In the genomic region with DNA sequence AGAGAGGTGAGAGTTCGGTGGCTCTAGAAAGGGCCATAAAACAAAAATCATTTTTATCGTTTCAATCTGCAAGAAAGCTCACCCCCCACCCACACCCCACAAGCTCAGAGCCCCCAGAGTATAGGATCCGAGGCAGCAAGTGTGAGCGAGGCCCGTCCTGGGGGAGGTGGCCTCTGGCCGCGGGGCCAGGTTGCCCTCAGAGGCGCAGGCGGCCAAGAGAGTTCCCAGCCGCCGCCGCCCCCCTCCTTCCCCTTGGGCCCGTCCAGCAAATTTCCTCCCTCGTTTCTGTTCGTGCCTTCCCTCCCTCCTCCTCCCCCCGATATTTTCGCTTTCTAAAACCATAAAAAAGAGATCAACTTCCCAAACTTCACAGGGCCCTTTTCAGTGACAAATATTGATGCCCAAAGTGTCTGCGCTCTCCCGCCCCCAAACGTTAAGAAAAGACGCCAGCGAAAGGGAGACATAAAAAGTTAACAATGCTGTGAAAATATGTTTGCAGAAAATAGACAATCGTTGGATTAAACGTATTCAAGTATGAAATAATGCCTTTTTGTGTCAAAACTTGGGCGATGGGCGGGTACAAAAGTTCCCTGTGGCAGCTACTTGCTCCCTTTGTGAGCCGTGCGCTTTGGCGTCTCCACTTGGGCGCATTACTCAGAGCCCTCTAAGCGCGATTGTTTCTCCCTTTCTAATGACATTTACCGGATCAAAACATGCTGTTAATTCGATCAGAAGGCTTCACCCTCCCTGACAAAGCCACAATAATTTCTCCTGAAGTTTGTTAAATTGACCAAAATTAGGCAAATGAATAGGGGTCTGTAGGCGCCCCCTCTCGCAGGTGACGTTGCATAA, we compare ENCODE assay signal across 20 cellular contexts. TPM values are rescaled to one million over a fixed set of nuclear protein-coding genes. Genes with fewer than 3 reads are reported as not detected.
DNase-seq lines count a peak whose midpoint lies in the region; ATAC-seq, FAIRE-seq and TF ChIP-seq lines count a peak whose summit lies in the region.
"Had no signal": no experiment of that assay in that cellular context is flagged by ENCODE, and none has a peak within 500 bp of the region (broad histone marks: within the 10 kb centered on the region; RNA-seq: fewer than 3 reads in every experiment).

No MANE protein-coding gene starts in this region.

- H3K4me3 ChIP-seq in GM23338 (peak overlapping the region; percentile 54), H1 (ENCODE audit: extremely low read depth in 1 of 4, insufficient read depth in 2 of 4, low read depth in 3 of 4, low read length in 4 of 4) (peak overlapping the region; percentile 4 to 53 (median 25); a peak in 5 of 8 replicates), mesenchymal stem cell (ENCODE audit: insufficient read depth in 1 of 2, low read depth in 1 of 2, low read length in 2 of 2) (no peak overlapping the region)
- H3K4me3 ChIP-seq: left lung, prostate gland had no signal

- H3K4me1 Mint-ChIP-seq in GM23338, result peaks cover 57% of the 10 kb centered on the region

- 0 out of 2 replicates have a peak, but pooled peaks cover 6% of the 10 kb centered on the region for H4K20me1 ChIP-seq in GM23338 (replicated peaks; ENCODE audit: insufficient read depth)
- H4K20me1 ChIP-seq in H1 (replicated peaks in 1 of 2; ENCODE audit: control insufficient read depth in 1 of 2, insufficient read depth in 2 of 2, low read length in 2 of 2), result peaks cover 13 to 16% of the 10 kb centered on the region in 2 experiments

- DNase-seq in NCI-H1417 (lab: John Stamatoyannopoulos, UW), result peak in 2 of 3 experiments; percentile 13 to 24
- no peak for DNase-seq in NCI-H1417 treated with DMSO at 0.1 percent for 48 hours (lab: John Stamatoyannopoulos, UW)
- DNase-seq in GM23338 (ENCODE audit: low spot score), result peak; percentile 69
- DNase-seq in H1 (ENCODE audit: low read depth in 1 of 2, low spot score in 2 of 2), result no peak
- peak; percentile 29 for DNase-seq in mesenchymal stem cell
- no peak for DNase-seq in hypothalamus (lab: John Stamatoyannopoulos, UW)
- no peak for DNase-seq in NCI-H146 treated with DMSO at 0.1 percent for 48 hours (lab: John Stamatoyannopoulos, UW; ENCODE audit: unreplicated experiment)
- DNase-seq: CD8-positive, alpha-beta T cell; left lung; NCI-H2081 treated with DMSO at 0.1 percent for 48 hours; Right ventricle myocardium superior; substantia nigra had no signal

- H2BK20ac ChIP-seq in H1 (ENCODE audit: low read length), result no peak overlapping the region

- no peaks in the 10 kb centered on the region for H3K9me2 ChIP-seq in GM23338 (ENCODE audit: insufficient read depth)

- H3F3A ChIP-seq in GM23338 (replicated peaks; ENCODE audit: low read depth), result peaks cover 22% of the 10 kb centered on the region; the same call in 1 of the 2 replicates

- H3K27me3 ChIP-seq in GM23338 (ENCODE audit: insufficient read depth), result peaks cover 100% of the 10 kb centered on the region
- H3K27me3 ChIP-seq in H1 (replicated peaks in 1 of 4; ENCODE audit: control insufficient read depth in 3 of 4, extremely low read depth in 1 of 4, insufficient read depth in 3 of 4, low read length in 3 of 4), result peaks cover 90 to 100% (median 97%) of the 10 kb centered on the region in 4 experiments
- H3K27me3 ChIP-seq in mesenchymal stem cell (ENCODE audit: control insufficient read depth in 1 of 2, insufficient read depth in 1 of 2, low read length in 2 of 2), result peaks cover 95 to 98% of the 10 kb centered on the region in 2 experiments

- H2AFZ ChIP-seq in GM23338, result peak overlapping the region; percentile 47; the same call in 1 of the 2 replicates
- H2AFZ ChIP-seq in H1 (ENCODE audit: low read length), result no peak overlapping the region
- H2AFZ ChIP-seq in mesenchymal stem cell (ENCODE audit: low read depth, low read length), result no peak overlapping the region

- no peak for TF ChIP-seq POLR2A in H1 (IDR thresholded peaks at IDR 0.05; ENCODE audit: control extremely low read depth in 1 of 2, low read depth in 2 of 2, low read length in 2 of 2)

- POLR2A ChIA-PET in H1 (lab: Charles Lee; ENCODE audit: partially characterized antibody), result no interaction called here

- peak overlapping the region; percentile 82 for H3K4me2 ChIP-seq in GM23338
- H3K4me2 ChIP-seq in H1 (ENCODE audit: insufficient read depth in 1 of 2, low read depth in 2 of 2, low read length in 2 of 2), result peak overlapping the region; percentile 74 to 92
- H3K4me2 ChIP-seq in mesenchymal stem cell (ENCODE audit: low read length, poor library complexity, severe bottlenecking), result no peak overlapping the region

- H3K4ac ChIP-seq in H1 (replicated peaks; ENCODE audit: insufficient read length, low read depth, low read length) (no peak overlapping the region), mesenchymal stem cell (ENCODE audit: low read depth in 1 of 2, low read length in 2 of 2) (no peak overlapping the region)

- H3K9me3 ChIP-seq in H1 (ENCODE audit: insufficient read depth in 2 of 2, low read depth in 1 of 2, low read length in 1 of 2) (no peaks in the 10 kb centered on the region; a peak in 1 of 4 replicates), mesenchymal stem cell (ENCODE audit: control insufficient read depth, low read length) (no peaks in the 10 kb centered on the region)
- H3K9me3 ChIP-seq: left lung, prostate gland had no signal

- peaks cover 3% of the 10 kb centered on the region; the same call in 1 of the 3 replicates for H3K9me3 Mint-ChIP-seq in GM23338
- H3K9me3 Mint-ChIP-seq: CD8-positive, alpha-beta T cell had no signal

- no peak overlapping the region for H3K56ac ChIP-seq in H1 (replicated peaks; ENCODE audit: insufficient read length, low read depth, low read length)

- H3K4me3 Mint-ChIP-seq in GM23338, result peak overlapping the region; percentile 74
- H3K4me3 Mint-ChIP-seq: CD8-positive, alpha-beta T cell had no signal

- peaks cover 97% of the 10 kb centered on the region for H3K27me3 Mint-ChIP-seq in GM23338 (ENCODE audit: insufficient read depth, low read depth, poor library complexity)

- H2AK5ac ChIP-seq in H1 (ENCODE audit: low read depth, low read length), result no peak overlapping the region
- no peak overlapping the region for H2AK5ac ChIP-seq in mesenchymal stem cell (ENCODE audit: low read length, severe bottlenecking)

- no peak for TF ChIP-seq RAD21 in H1 (IDR thresholded peaks at IDR 0.05 in 1 of 2, conservative IDR thresholded peaks at IDR 0.05 in 1 of 2; ENCODE audit: low read depth in 2 of 2, low read length in 2 of 2)

- peaks cover 62% of the 10 kb centered on the region for H3K4me1 ChIP-seq in GM23338 (ENCODE audit: insufficient read depth)
- H3K4me1 ChIP-seq in H1 (replicated peaks in 1 of 4; ENCODE audit: control insufficient read depth in 3 of 4, insufficient read depth in 4 of 4, low read length in 3 of 4), result peaks cover 0 to 62% (median 35%) of the 10 kb centered on the region in 4 experiments; a peak in 6 of 7 replicates
- H3K4me1 ChIP-seq in mesenchymal stem cell (ENCODE audit: control insufficient read depth, insufficient read depth, low read depth, low read length), result peaks cover 31% of the 10 kb centered on the region

- H3K27ac ChIP-seq in GM23338 (ENCODE audit: low read depth) (no peak overlapping the region), H1 (ENCODE audit: low read depth, low read length) (no peak overlapping the region), mesenchymal stem cell (ENCODE audit: low read length, poor library complexity, severe bottlenecking) (no peak overlapping the region)
- H3K27ac ChIP-seq: left lung, prostate gland had no signal

- H3K79me2 ChIP-seq in GM23338 (replicated peaks; ENCODE audit: insufficient read depth) (no peaks in the 10 kb centered on the region), H1 (ENCODE audit: control insufficient read depth in 1 of 2, insufficient read depth in 2 of 2, low read length in 2 of 2) (no peaks in the 10 kb centered on the region)

- peak; percentile 7 for ATAC-seq in GM23338
- ATAC-seq in HG03378 (IDR thresholded peaks at IDR 0.05; ENCODE audit: unreplicated experiment), result no peak
- ATAC-seq: CD8-positive, alpha-beta T cell; left lung had no signal

- CTCF ChIA-PET in H1 (lab: Charles Lee; ENCODE audit: partially characterized antibody), result interaction anchor here (0.6 to 4.2 kb wide), 8 partner anchors 10 to 496 kb away, joined by 3 to 23 read pairs (median 4); no protein-coding TSS in a partner anchor

- H4K91ac ChIP-seq in H1 (replicated peaks; ENCODE audit: insufficient read length, low read length), result no peak overlapping the region
- H4K91ac ChIP-seq in mesenchymal stem cell (ENCODE audit: low read length), result no peak overlapping the region

- H2BK12ac ChIP-seq in H1 (ENCODE audit: low read depth, low read length), result no peak overlapping the region
- no peak overlapping the region for H2BK12ac ChIP-seq in mesenchymal stem cell (ENCODE audit: low read length in 2 of 2)

- H2BK5ac ChIP-seq in H1 (ENCODE audit: low read depth, low read length) (no peak overlapping the region), mesenchymal stem cell (ENCODE audit: low read depth, low read length, poor library complexity, severe bottlenecking) (no peak overlapping the region)

- no peak overlapping the region for H3K27ac Mint-ChIP-seq in GM23338
- H3K27ac Mint-ChIP-seq: CD8-positive, alpha-beta T cell had no signal

- H4K5ac ChIP-seq in H1 (ENCODE audit: insufficient read length, low read depth, low read length), result no peak overlapping the region

- H3K23me2 ChIP-seq in H1 (ENCODE audit: low read depth, low read length), result peaks cover 21% of the 10 kb centered on the region; the same call in 1 of the 2 replicates

- TF ChIP-seq EP300 in H1 (IDR thresholded peaks at IDR 0.05; ENCODE audit: borderline replicate concordance in 1 of 2, low read depth in 2 of 2, low read length in 2 of 2), result no peak

- no peak for TF ChIP-seq CTCF in GM23338 (conservative IDR thresholded peaks at IDR 0.05; ENCODE audit: low read depth in 2 of 2)
- TF ChIP-seq CTCF in H1 (IDR thresholded peaks at IDR 0.05; ENCODE audit: control extremely low read depth in 1 of 3, insufficient read depth in 1 of 3, low read depth in 1 of 3, low read length in 3 of 3), result no peak

- H3K79me1 ChIP-seq in H1 (ENCODE audit: low read depth, low read length), result no peaks in the 10 kb centered on the region
- H3K79me1 ChIP-seq in mesenchymal stem cell (replicated peaks; ENCODE audit: low read length, poor library complexity, severe bottlenecking), result no peaks in the 10 kb centered on the region

- no peak overlapping the region for H3K18ac ChIP-seq in H1 (ENCODE audit: extremely low read depth, low read length)
- no peak overlapping the region for H3K18ac ChIP-seq in mesenchymal stem cell (ENCODE audit: low read depth in 1 of 2, low read length in 2 of 2)

- WGBS in H1 (ENCODE audit: extremely low coverage in 1 of 2, insufficient coverage in 1 of 2, insufficient read length in 1 of 2, insufficient replicate concordance in 2 of 2, low coverage in 1 of 2, low lambda C conversion rate in 2 of 2, missing lambda C conversion rate in 1 of 2), 2 experiments, result 3% methylated on average over 35 of the region's 37 CpGs; no CpG with 5 or more reads in 1 of the 2 experiments
- 2% methylated on average over 36 of the region's 37 CpGs for WGBS in mesenchymal stem cell

- H4K8ac ChIP-seq in H1 (ENCODE audit: extremely low read depth, insufficient read depth, low read length), result no peak overlapping the region
- H4K8ac ChIP-seq in mesenchymal stem cell (ENCODE audit: low read length), result no peak overlapping the region

- no peak overlapping the region for H3K9ac ChIP-seq in H1 (replicated peaks in 1 of 4; ENCODE audit: extremely low read depth in 1 of 4, low read depth in 3 of 4, low read length in 3 of 4)
- no peak overlapping the region for H3K9ac ChIP-seq in mesenchymal stem cell (ENCODE audit: low read length)

- no peak overlapping the region for H2BK120ac ChIP-seq in H1 (replicated peaks; ENCODE audit: low read depth, low read length)
- no peak overlapping the region for H2BK120ac ChIP-seq in mesenchymal stem cell (ENCODE audit: low read depth, low read length)

- H2BK15ac ChIP-seq in H1 (ENCODE audit: low read length) (no peak overlapping the region), mesenchymal stem cell (ENCODE audit: low read depth, poor library complexity, severe bottlenecking) (no peak overlapping the region)

- H3K23ac ChIP-seq in H1 (ENCODE audit: insufficient read length), result no peak overlapping the region
- H3K23ac ChIP-seq in mesenchymal stem cell (ENCODE audit: low read length in 2 of 2), result no peak overlapping the region

- H3K14ac ChIP-seq in H1 (ENCODE audit: insufficient read length) (no peak overlapping the region), mesenchymal stem cell (ENCODE audit: low read length in 2 of 2) (no peak overlapping the region)

- no peaks in the 10 kb centered on the region for H3K36me3 ChIP-seq in GM23338 (ENCODE audit: insufficient read depth)
- no peaks in the 10 kb centered on the region; a peak in 1 of 8 replicates for H3K36me3 ChIP-seq in H1 (ENCODE audit: control insufficient read depth in 2 of 4, insufficient read depth in 4 of 4, low read length in 3 of 4)
- H3K36me3 ChIP-seq in mesenchymal stem cell (ENCODE audit: control insufficient read depth in 1 of 2, insufficient read depth in 2 of 2, low read depth in 1 of 2, low read length in 2 of 2), result no peaks in the 10 kb centered on the region
- H3K36me3 ChIP-seq: left lung, prostate gland had no signal

- no peaks in the 10 kb centered on the region for H3K36me3 Mint-ChIP-seq in GM23338 (ENCODE audit: low read depth)
- H3K36me3 Mint-ChIP-seq: CD8-positive, alpha-beta T cell had no signal

- no peak for FAIRE-seq in H1 (lab: Jason Lieb, UNC)
- FAIRE-seq: A204.1, GM18507 had no signal

RNA-seq across cellular contexts. Expression of a gene that starts 1.1 kb away (rescaled TPM):
- total RNA-seq in GM23338 (2014; rRNA removed; shearing (Covaris generic)), result not detected in 2 replicates
- polyA plus RNA-seq in GM23338 (2016; fragmentation: Nextera tagmentation; extraction: Ambion mirVana), result 0.28 TPM in 1 of 2 replicates, not detected in the other
- 0.35 TPM in 1 of 2 replicates, not detected in the other for total RNA-seq in H1 (2021; fragmentation: NEBNext Ultra II Directional; extraction: Animal tissue kit (Norgen Biotek cat#: 25700))
- 0.28 and 0.32 TPM in 2 replicates for polyA plus RNA-seq in H1 (2011; rRNA removed)
- 0.22 TPM for polyA plus RNA-seq in H1 (2011; cell fraction: cytosol; rRNA removed)
- 0.17 TPM for polyA plus RNA-seq in H1 (2011; cell fraction: nucleus; rRNA removed)
- polyA plus RNA-seq in H1 (2012, experiment 1 of 2), result not detected in 4 replicates
- polyA plus RNA-seq in H1 (2012, experiment 2 of 2), result not detected
- polyA plus RNA-seq in H1 (2013, experiment 1 of 2), result 0.08 TPM
- polyA plus RNA-seq in H1 (2013, experiment 2 of 2), result 0.09 TPM
- not detected in 2 replicates for polyA minus RNA-seq in H1 (2011; rRNA and poly(A)+ RNA removed)
- not detected for polyA minus RNA-seq in H1 (2011; cell fraction: cytosol; rRNA and poly(A)+ RNA removed)
- polyA minus RNA-seq in H1 (2011; cell fraction: nucleus; rRNA and poly(A)+ RNA removed), result not detected
- polyA plus RNA-seq in mesenchymal stem cell (2013, experiment 1 of 2), result not detected
- polyA plus RNA-seq in mesenchymal stem cell (2013, experiment 2 of 2), result not detected
- total RNA-seq: CD8-positive, alpha-beta T cell; chondrocyte; epithelial cell of proximal tubule; prostate gland; Right ventricle myocardium superior; T-helper 2 cell treated with Interferon-gamma antibody and Interleukin-4, amounts not matched to agents 100 ng/mL and 5 ng/mL, for 36 hours had no signal
- polyA plus RNA-seq: adipose tissue had no signal

Comparison
In these comparisons a context has a peak if more than half of its experiments do, and no peak if none do; other contexts are left out.
1. DNase-seq: peak in NCI-H1417 (2 of 3), GM23338 (single experiment) and mesenchymal stem cell (single experiment); none in NCI-H1417 treated with DMSO at 0.1 percent for 48 hours (single experiment), H1 (0 of 2), hypothalamus (0 of 51) and NCI-H146 treated with DMSO at 0.1 percent for 48 hours (single experiment).
2. H3K4me3 ChIP-seq: peak in GM23338 (single experiment) and H1 (4 of 4); none in mesenchymal stem cell (0 of 2).